8 cellular contexts compared by ENCODE assay signal in genomic region chr3:143951351-143951971, GRCh38. TPM values are rescaled to one million over a fixed set of nuclear protein-coding genes. Genes with fewer than 3 reads are reported as not detected.
DNase-seq lines count a peak whose midpoint lies in the region; ATAC-seq and TF ChIP-seq lines count a peak whose summit lies in the region.

No MANE protein-coding gene starts in this region.

- H3K36me3 ChIP-seq in PC-9 (ENCODE audit: low read depth): no peaks in the 10 kb centered on the region

- H4K20me1 ChIP-seq in PC-9 (ENCODE audit: insufficient read depth): no peaks in the 10 kb centered on the region

- H3K9me3 ChIP-seq in PC-9 (ENCODE audit: insufficient read depth, low read depth) (no peaks in the 10 kb centered on the region), right cardiac atrium (ENCODE audit: control insufficient read depth, low read length) (no peaks in the 10 kb centered on the region)

- intact Hi-C loops in PC-9 (cut with micrococcal nuclease; ENCODE audit: unreplicated experiment) (loop anchor here (1.0 kb wide), 1 partner anchor 176 kb away; no protein-coding TSS in a partner anchor), right cardiac atrium (cut with DNase I) (loop anchor here in 2 of 4 donors (10.0 kb wide), 1 partner anchor 177 kb away; no protein-coding TSS in a partner anchor)

- H3K27me3 Mint-ChIP-seq in memory B cell: no peaks in the 10 kb centered on the region

- H3K4me3 Mint-ChIP-seq in memory B cell: no peak overlapping the region

- H3K27me3 ChIP-seq in PC-9 (ENCODE audit: insufficient read depth, low read depth): no peaks in the 10 kb centered on the region
- no peaks in the 10 kb centered on the region for H3K27me3 ChIP-seq in right cardiac atrium (ENCODE audit: control insufficient read depth, insufficient read depth)

- peak; percentile 71 for ATAC-seq in GM18498 (IDR thresholded peaks at IDR 0.05; ENCODE audit: unreplicated experiment)
- peak; percentile 84 for ATAC-seq in HG02885 (IDR thresholded peaks at IDR 0.05; ENCODE audit: poor library complexity, unreplicated experiment)
- peak; percentile 56 for ATAC-seq in memory B cell (ENCODE audit: low read depth)
- ATAC-seq in right cardiac atrium: no peak

- H3K4me3 ChIP-seq in PC-9 (no peak overlapping the region), cardiac fibroblast (replicated peaks in 1 of 2; ENCODE audit: low read depth in 2 of 2, low read length in 2 of 2) (no peak overlapping the region), right cardiac atrium (ENCODE audit: low read length) (no peak overlapping the region)

- WGBS in right cardiac atrium: 95% methylated on average over 1 of the region's 1 CpG

- H3K4me1 Mint-ChIP-seq in memory B cell: no peaks in the 10 kb centered on the region

- no peaks in the 10 kb centered on the region for H3K9me3 Mint-ChIP-seq in memory B cell

- H3K9me2 ChIP-seq in PC-9 (ENCODE audit: insufficient read depth): no peaks in the 10 kb centered on the region

- no peaks in the 10 kb centered on the region for H3K36me3 Mint-ChIP-seq in memory B cell

- BruUV-seq in PC-9 (replicated peaks; lab: Mats Ljungman, UMichigan): no TSS peak

- H3K4me2 ChIP-seq in PC-9: no peak overlapping the region

- H3K27ac ChIP-seq in PC-9: no peak overlapping the region
- H3K27ac ChIP-seq in right cardiac atrium (ENCODE audit: low read length): no peak overlapping the region

- no peak overlapping the region for H2AFZ ChIP-seq in PC-9

- CTCF ChIA-PET in PC-9 (lab: Charles Lee): no interaction called here

- POLR2A ChIA-PET in PC-9 (lab: Charles Lee; ENCODE audit: unreplicated experiment): no interaction called here

- H3K4me1 ChIP-seq in PC-9 (replicated peaks; ENCODE audit: insufficient read depth) (no peaks in the 10 kb centered on the region), right cardiac atrium (ENCODE audit: control insufficient read depth, insufficient read depth, low read length) (no peaks in the 10 kb centered on the region)

- TF ChIP-seq CTCF in PC-9 (conservative IDR thresholded peaks at IDR 0.05) (peak; percentile 71), cardiac fibroblast (IDR thresholded peaks at IDR 0.05; ENCODE audit: low read depth, low read length) (peak; percentile 72)

- H3K27ac Mint-ChIP-seq in memory B cell: no peak overlapping the region

- peak; percentile 48 for DNase-seq in COLO829 (ENCODE audit: low spot score)
- peak in 1 of 2 experiments; percentile 9 for DNase-seq in PC-9
- peak; percentile 70 for DNase-seq in cardiac fibroblast (ENCODE audit: low read depth in 2 of 2)
- peak in 1 of 2 donors; percentile 33 for DNase-seq in memory B cell (ENCODE audit: low spot score in 2 of 2)
- no peak for DNase-seq in NK-92 (lab: John Stamatoyannopoulos, UW; ENCODE audit: unreplicated experiment)
- no peak for DNase-seq in right cardiac atrium

- H3F3A ChIP-seq in PC-9 (ENCODE audit: insufficient read depth, low read depth): no peaks in the 10 kb centered on the region

- H3K79me2 ChIP-seq in PC-9 (ENCODE audit: low read depth): no peaks in the 10 kb centered on the region

RNA-seq across cellular contexts. Expression of gene DIPK2A, which starts 20.2 kb away (rescaled TPM):
- total RNA-seq in PC-9 (2021) (18.7 and 23.6 TPM in 2 replicates), right cardiac atrium (10 to 100 TPM; 11.5 to 15.4 (median 13.4) TPM)
- 7.8 TPM for polyA plus RNA-seq in right cardiac atrium

Comparison
In these comparisons a context has a peak if more than half of its experiments do, and no peak if none do; other contexts are left out.
1. DNase-seq: peak in COLO829 (single experiment) and cardiac fibroblast (2 of 2); none in NK-92 (single experiment) and right cardiac atrium (0 of 3).
2. ATAC-seq: peak in GM18498 (single experiment), HG02885 (single experiment) and memory B cell (single experiment); none in right cardiac atrium (0 of 2).